In the genomic region with DNA sequence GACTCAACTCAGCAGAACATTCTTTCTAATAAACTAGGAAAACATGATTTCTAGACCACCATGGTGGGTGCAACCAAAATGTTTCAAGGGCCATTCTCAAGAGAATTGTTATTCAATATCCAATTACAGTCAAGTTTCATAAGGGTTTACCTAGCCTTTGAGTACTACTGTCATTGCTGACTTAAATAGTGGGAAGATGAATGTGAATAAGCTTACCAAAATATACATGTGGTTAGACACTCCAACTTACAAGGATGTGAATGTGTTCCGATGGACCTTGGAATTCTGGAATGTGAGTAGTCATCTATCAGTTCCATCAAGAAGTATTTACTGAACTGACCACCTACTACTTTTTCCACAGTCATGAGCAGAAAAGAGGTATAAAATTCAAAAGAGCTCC, we compare ENCODE assay signal across 16 cellular contexts. TPM values are rescaled to one million over a fixed set of nuclear protein-coding genes. Genes with fewer than 3 reads are reported as not detected.
A peak's percentile ranks its signal among the peaks of the same experiment; 100 is the strongest.
DNase-seq lines count a peak whose midpoint lies in the region; ATAC-seq, FAIRE-seq and TF ChIP-seq lines count a peak whose summit lies in the region.
"Had no signal": no experiment of that assay in that cellular context is flagged by ENCODE, and none has a peak within 500 bp of the region (broad histone marks: within the 10 kb centered on the region; RNA-seq: fewer than 3 reads in every experiment).

No MANE protein-coding gene starts in this region.

- peak in 1 of 2 experiments; percentile 51 for DNase-seq in A549 (ENCODE audit: low read depth in 1 of 2, low spot score in 1 of 2)
- DNase-seq in H4 (ENCODE audit: low spot score) = peak; percentile 71
- no peak for DNase-seq in WTC11 (ENCODE audit: low spot score)
- DNase-seq in iris pigment epithelial cell (ENCODE audit: low read depth) = peak; percentile 94
- DNase-seq in 8988T = no peak
- no peak for DNase-seq in GDM1 (lab: John Stamatoyannopoulos, UW)
- DNase-seq: activated CD8-positive, alpha-beta T cell treated with anti-CD3 and anti-CD28 coated beads, Interleukin-2, amount 10 ng/mL, durations not matched to agents 7 days and 5 days; activated naive CD4-positive, alpha-beta T cell; head of caudate nucleus; NCI-H1930; T-helper 1 cell had no signal

- H3K4me1 ChIP-seq in A549 = peaks cover 92% of the 10 kb centered on the region

- peak; percentile 32 to 39; a peak in 2 of 5 replicates for TF ChIP-seq EP300 in A549 (IDR thresholded peaks at IDR 0.05)

- peak overlapping the region; percentile 10; the same call in 1 of the 3 replicates for H3K4me3 ChIP-seq in A549
- H3K4me3 ChIP-seq: right atrium auricular region, upper lobe of left lung had no signal

- POLR2A ChIA-PET in A549 (lab: Yijun Ruan, JAX) (interaction anchor here (0.6 to 1.1 kb wide), 3 partner anchors 15 to 244 kb away, joined by 3 to 5 read pairs (median 4); a partner anchor contains a TSS), WTC11 (lab: Charles Lee) (no interaction called here)

- CTCF ChIA-PET in A549 (lab: Yijun Ruan, JAX) = interaction anchor here (1.9 kb wide), 1 partner anchor 232 kb away, joined by 6 read pairs; no protein-coding TSS in a partner anchor
- CTCF ChIA-PET in WTC11 (lab: Charles Lee) = no interaction called here

- H3K36me3 Mint-ChIP-seq in WTC11 = peaks cover 5% of the 10 kb centered on the region; the same call in 1 of the 2 replicates

- H3K27ac ChIP-seq in A549 = peak overlapping the region; percentile 97 to 98
- H3K27ac ChIP-seq: C4-2B had no signal

- peak overlapping the region; percentile 93 for H3K4me2 ChIP-seq in A549

- no peak for FAIRE-seq in A549 (lab: Jason Lieb, UNC)

- H3K27ac Mint-ChIP-seq in WTC11 = peak overlapping the region; percentile 21; the same call in 1 of the 2 replicates
- H3K27ac Mint-ChIP-seq: activated CD8-positive, alpha-beta T cell treated with anti-CD3 and anti-CD28 coated beads, Interleukin-2, amount 10 ng/mL, durations not matched to agents 7 days and 5 days had no signal

- no peaks in the 10 kb centered on the region for H3K9me3 ChIP-seq in A549
- H3K9me3 ChIP-seq: right atrium auricular region, upper lobe of left lung had no signal

- WGBS in A549 (ENCODE audit: missing lambda C conversion rate) = 0% methylated on average over 1 of the region's 1 CpG

- H3K4me1 Mint-ChIP-seq in WTC11 = peaks cover 73% of the 10 kb centered on the region

- TF ChIP-seq CTCF in A549 (IDR thresholded peaks at IDR 0.05) = no peak
- no peak for TF ChIP-seq CTCF in WTC11 (IDR thresholded peaks at IDR 0.05)

- H3K27me3 Mint-ChIP-seq in WTC11 (ENCODE audit: low read depth) = no peaks in the 10 kb centered on the region

- ATAC-seq in A549 (peak in 1 of 2 experiments; percentile 14; a peak in 3 of 6 replicates), WTC11 (no peak), HG03460 (IDR thresholded peaks at IDR 0.05; ENCODE audit: unreplicated experiment) (no peak), HG03457 (IDR thresholded peaks at IDR 0.05; ENCODE audit: unreplicated experiment) (no peak)
- ATAC-seq: activated CD8-positive, alpha-beta T cell treated with anti-CD3 and anti-CD28 coated beads, Interleukin-2, amount 10 ng/mL, durations not matched to agents 7 days and 5 days had no signal

- H3K4me3 Mint-ChIP-seq in WTC11 = no peak overlapping the region
- H3K4me3 Mint-ChIP-seq: activated CD8-positive, alpha-beta T cell treated with anti-CD3 and anti-CD28 coated beads, Interleukin-2, amount 10 ng/mL, durations not matched to agents 7 days and 5 days had no signal

- peaks cover 5% of the 10 kb centered on the region for H3K9me3 Mint-ChIP-seq in WTC11

- TF ChIP-seq RAD21 in A549 (conservative IDR thresholded peaks at IDR 0.05 in 1 of 2, IDR thresholded peaks at IDR 0.05 in 1 of 2) = no peak

- no peak for TF ChIP-seq POLR2A in A549 (IDR thresholded peaks at IDR 0.05; ENCODE audit: low read length)

TF ChIP-seq in A549, 52 proteins besides CTCF, POLR2A, EP300 and RAD21:
- TF ChIP-seq MAFK (IDR thresholded peaks at IDR 0.05; ENCODE audit: partially characterized antibody) (no peak), JUNB (IDR thresholded peaks at IDR 0.05) (peak; percentile 39; the same call in 1 of the 2 replicates), FOSL2 (IDR thresholded peaks at IDR 0.05) (no peak), FOSL2 (CRISPR knock-in tag; IDR thresholded peaks at IDR 0.05) (peak; percentile 49; the same call in 1 of the 2 replicates), KDM1A (IDR thresholded peaks at IDR 0.05; ENCODE audit: low read depth) (no peak), ZNF302 (CRISPR knock-in tag; IDR thresholded peaks at IDR 0.05) (no peak), GATA3 (IDR thresholded peaks at IDR 0.05; ENCODE audit: borderline replicate concordance) (peak; percentile 75)
- TF ChIP-seq, protein P1, sequence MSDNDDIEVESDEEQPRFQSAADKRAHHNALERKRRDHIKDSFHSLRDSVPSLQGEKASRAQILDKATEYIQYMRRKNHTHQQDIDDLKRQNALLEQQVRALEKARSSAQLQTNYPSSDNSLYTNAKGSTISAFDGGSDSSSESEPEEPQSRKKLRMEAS (IDR thresholded peaks at IDR 0.05) = no peak

TF ChIP-seq in WTC11, 78 proteins besides CTCF, POLR2A, EP300 and RAD21 (continues in another document):
- TF ChIP-seq ZNF317 (CRISPR knock-in tag; IDR thresholded peaks at IDR 0.05; ENCODE audit: borderline replicate concordance, low read depth) = no peak
- TF ChIP-seq CREM (CRISPR knock-in tag; IDR thresholded peaks at IDR 0.05) = no peak
- TF ChIP-seq RORB (CRISPR knock-in tag; IDR thresholded peaks at IDR 0.05) = no peak
- no peak for TF ChIP-seq TCF7 (CRISPR knock-in tag; IDR thresholded peaks at IDR 0.05; ENCODE audit: low read depth)
- no peak for TF ChIP-seq GRHL2 (CRISPR knock-in tag; IDR thresholded peaks at IDR 0.05; ENCODE audit: insufficient replicate concordance, severe bottlenecking)
- TF ChIP-seq ZNF232 (CRISPR knock-in tag; IDR thresholded peaks at IDR 0.05) = no peak
- TF ChIP-seq, protein P2, sequence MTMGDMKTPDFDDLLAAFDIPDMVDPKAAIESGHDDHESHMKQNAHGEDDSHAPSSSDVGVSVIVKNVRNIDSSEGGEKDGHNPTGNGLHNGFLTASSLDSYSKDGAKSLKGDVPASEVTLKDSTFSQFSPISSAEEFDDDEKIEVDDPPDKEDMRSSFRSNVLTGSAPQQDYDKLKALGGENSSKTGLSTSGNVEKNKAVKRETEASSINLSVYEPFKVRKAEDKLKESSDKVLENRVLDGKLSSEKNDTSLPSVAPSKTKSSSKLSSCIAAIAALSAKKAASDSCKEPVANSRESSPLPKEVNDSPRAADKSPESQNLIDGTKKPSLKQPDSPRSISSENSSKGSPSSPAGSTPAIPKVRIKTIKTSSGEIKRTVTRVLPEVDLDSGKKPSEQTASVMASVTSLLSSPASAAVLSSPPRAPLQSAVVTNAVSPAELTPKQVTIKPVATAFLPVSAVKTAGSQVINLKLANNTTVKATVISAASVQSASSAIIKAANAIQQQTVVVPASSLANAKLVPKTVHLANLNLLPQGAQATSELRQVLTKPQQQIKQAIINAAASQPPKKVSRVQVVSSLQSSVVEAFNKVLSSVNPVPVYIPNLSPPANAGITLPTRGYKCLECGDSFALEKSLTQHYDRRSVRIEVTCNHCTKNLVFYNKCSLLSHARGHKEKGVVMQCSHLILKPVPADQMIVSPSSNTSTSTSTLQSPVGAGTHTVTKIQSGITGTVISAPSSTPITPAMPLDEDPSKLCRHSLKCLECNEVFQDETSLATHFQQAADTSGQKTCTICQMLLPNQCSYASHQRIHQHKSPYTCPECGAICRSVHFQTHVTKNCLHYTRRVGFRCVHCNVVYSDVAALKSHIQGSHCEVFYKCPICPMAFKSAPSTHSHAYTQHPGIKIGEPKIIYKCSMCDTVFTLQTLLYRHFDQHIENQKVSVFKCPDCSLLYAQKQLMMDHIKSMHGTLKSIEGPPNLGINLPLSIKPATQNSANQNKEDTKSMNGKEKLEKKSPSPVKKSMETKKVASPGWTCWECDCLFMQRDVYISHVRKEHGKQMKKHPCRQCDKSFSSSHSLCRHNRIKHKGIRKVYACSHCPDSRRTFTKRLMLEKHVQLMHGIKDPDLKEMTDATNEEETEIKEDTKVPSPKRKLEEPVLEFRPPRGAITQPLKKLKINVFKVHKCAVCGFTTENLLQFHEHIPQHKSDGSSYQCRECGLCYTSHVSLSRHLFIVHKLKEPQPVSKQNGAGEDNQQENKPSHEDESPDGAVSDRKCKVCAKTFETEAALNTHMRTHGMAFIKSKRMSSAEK (CRISPR knock-in tag; IDR thresholded peaks at IDR 0.05; ENCODE audit: borderline replicate concordance) = no peak
- TF ChIP-seq, protein P3, sequence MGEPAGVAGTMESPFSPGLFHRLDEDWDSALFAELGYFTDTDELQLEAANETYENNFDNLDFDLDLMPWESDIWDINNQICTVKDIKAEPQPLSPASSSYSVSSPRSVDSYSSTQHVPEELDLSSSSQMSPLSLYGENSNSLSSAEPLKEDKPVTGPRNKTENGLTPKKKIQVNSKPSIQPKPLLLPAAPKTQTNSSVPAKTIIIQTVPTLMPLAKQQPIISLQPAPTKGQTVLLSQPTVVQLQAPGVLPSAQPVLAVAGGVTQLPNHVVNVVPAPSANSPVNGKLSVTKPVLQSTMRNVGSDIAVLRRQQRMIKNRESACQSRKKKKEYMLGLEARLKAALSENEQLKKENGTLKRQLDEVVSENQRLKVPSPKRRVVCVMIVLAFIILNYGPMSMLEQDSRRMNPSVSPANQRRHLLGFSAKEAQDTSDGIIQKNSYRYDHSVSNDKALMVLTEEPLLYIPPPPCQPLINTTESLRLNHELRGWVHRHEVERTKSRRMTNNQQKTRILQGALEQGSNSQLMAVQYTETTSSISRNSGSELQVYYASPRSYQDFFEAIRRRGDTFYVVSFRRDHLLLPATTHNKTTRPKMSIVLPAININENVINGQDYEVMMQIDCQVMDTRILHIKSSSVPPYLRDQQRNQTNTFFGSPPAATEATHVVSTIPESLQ (CRISPR knock-in tag; IDR thresholded peaks at IDR 0.05) = no peak

RNA-seq across cellular contexts. Expression of a gene that starts 16.9 kb away (rescaled TPM):
- polyA plus RNA-seq in A549 (2011; rRNA removed) = 13.8 and 15.1 TPM in 2 replicates
- 6.7 and 9.2 TPM in 2 replicates for polyA plus RNA-seq in A549 (2012; cell fraction: cytosol; rRNA removed)
- 15.2 and 21.1 TPM in 2 replicates for polyA plus RNA-seq in A549 (2012; cell fraction: nucleus; rRNA removed)
- 7.4 to 8.2 TPM (median 8.0 TPM) in 3 replicates for polyA plus RNA-seq in A549 (2017; fragmentation: RNase III; extraction: RNeasy Plus Mini Kit Qiagen cat#74134 plus additional on column Dnase treatment)
- 48.6 and 62.1 TPM in 2 replicates for polyA minus RNA-seq in A549 (2011; rRNA and poly(A)+ RNA removed)
- 2.3 and 4.0 TPM in 2 replicates for total RNA-seq in H4 (2014; rRNA removed; shearing (Covaris generic))
- total RNA-seq in WTC11 (2021) = 11.1 to 16.6 TPM (median 13.2 TPM) in 3 replicates

Comparison
In these comparisons a context has a peak if more than half of its experiments do, and no peak if none do; other contexts are left out.
1. DNase-seq: peak in H4 (single experiment) and iris pigment epithelial cell (single experiment); none in WTC11 (single experiment), 8988T (single experiment) and GDM1 (single experiment).